Comparison of ENCODE assay signal across 13 cellular contexts in the genomic region with DNA sequence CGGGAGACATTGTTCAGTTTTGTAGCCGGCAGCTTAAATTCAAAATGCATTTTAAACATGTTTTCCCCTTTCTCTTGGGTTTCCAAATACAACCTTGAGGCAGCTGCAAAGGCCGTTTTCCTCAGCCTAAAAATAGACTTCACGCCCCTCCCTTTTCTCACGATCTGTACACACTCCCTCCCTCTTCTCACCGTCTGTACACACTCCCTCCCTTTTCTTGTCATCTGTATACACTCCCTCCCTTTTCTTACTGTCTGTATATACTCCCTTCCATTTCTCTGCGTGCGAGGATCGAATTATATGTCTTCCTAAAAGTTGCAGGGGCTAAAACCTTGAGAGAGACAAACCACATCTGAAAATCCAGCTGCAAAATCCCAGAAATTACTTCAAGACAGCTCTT. TPM values are rescaled to one million over a fixed set of nuclear protein-coding genes. Genes with fewer than 3 reads are reported as not detected.
DNase-seq lines count a peak whose midpoint lies in the region; ATAC-seq lines count a peak whose summit lies in the region.
"Had no signal": no experiment of that assay in that cellular context is flagged by ENCODE, and none has a peak within 500 bp of the region (broad histone marks: within the 10 kb centered on the region; RNA-seq: fewer than 3 reads in every experiment).

No MANE protein-coding gene starts in this region.

- no peaks in the 10 kb centered on the region; a peak in 1 of 22 replicates for H4K20me1 ChIP-seq in BLaER1 treated with 17β-estradiol and CSF1 and Interleukin-3, amounts not matched to agents 10 nM and 100 nM

- H3K36me3 Mint-ChIP-seq in central memory CD8-positive, alpha-beta T cell (ENCODE audit: insufficient read depth) = peaks cover 3% of the 10 kb centered on the region

- H3K27me3 ChIP-seq in BLaER1 treated with 17β-estradiol and CSF1 and Interleukin-3, amounts not matched to agents 10 nM and 100 nM = peaks cover 0 to 46% (median 0%) of the 10 kb centered on the region in 11 experiments; a peak in 6 of 22 replicates
- H3K27me3 ChIP-seq in muscle layer of colon (ENCODE audit: control insufficient read depth in 1 of 2, insufficient read depth in 2 of 2, low read length in 2 of 2) = no peaks in the 10 kb centered on the region

- H3K9me3 Mint-ChIP-seq in central memory CD8-positive, alpha-beta T cell = no peaks in the 10 kb centered on the region

- DNase-seq in MV-4-11 (lab: John Stamatoyannopoulos, UW) (peak; percentile 7), middle frontal gyrus (ENCODE audit: extremely low spot score, low spot score) (no peak), GM03348 (ENCODE audit: low spot score) (no peak), occipital lobe (lab: John Stamatoyannopoulos, UW) (no peak)
- DNase-seq in central memory CD8-positive, alpha-beta T cell (ENCODE audit: low spot score in 2 of 2) = no peak
- DNase-seq: DMS153, GOT3, kidney glomerular epithelial cell had no signal

- H3K36me3 ChIP-seq in BLaER1 treated with 17β-estradiol and CSF1 and Interleukin-3, amounts not matched to agents 10 nM and 100 nM = no peaks in the 10 kb centered on the region
- H3K36me3 ChIP-seq in muscle layer of colon (ENCODE audit: insufficient read depth, low read length) = no peaks in the 10 kb centered on the region

- peak overlapping the region; percentile 12 to 67 (median 28); a peak in 19 of 22 replicates for H3K9ac ChIP-seq in BLaER1 treated with 17β-estradiol and CSF1 and Interleukin-3, amounts not matched to agents 10 nM and 100 nM
- H3K9ac ChIP-seq in muscle layer of colon (ENCODE audit: low read length) = peak overlapping the region; percentile 4

- H3K27me3 Mint-ChIP-seq in central memory CD8-positive, alpha-beta T cell = peaks cover 10% of the 10 kb centered on the region

- no peaks in the 10 kb centered on the region for H3K9me3 ChIP-seq in BLaER1 treated with 17β-estradiol and CSF1 and Interleukin-3, amounts not matched to agents 10 nM and 100 nM (replicated peaks in 1 of 11)
- no peaks in the 10 kb centered on the region for H3K9me3 ChIP-seq in muscle layer of colon (ENCODE audit: low read length)

- H3K4me1 Mint-ChIP-seq in central memory CD8-positive, alpha-beta T cell = peaks cover 41% of the 10 kb centered on the region

- peak overlapping the region; percentile 55 for H3K4me3 Mint-ChIP-seq in central memory CD8-positive, alpha-beta T cell

- peaks cover 51 to 81% (median 80%) of the 10 kb centered on the region in 10 experiments for H3K4me1 ChIP-seq in BLaER1 treated with 17β-estradiol and CSF1 and Interleukin-3, amounts not matched to agents 10 nM and 100 nM
- peaks cover 10% of the 10 kb centered on the region for H3K4me1 ChIP-seq in muscle layer of colon (ENCODE audit: insufficient read depth, low read length)

- peak; percentile 57 for ATAC-seq in central memory CD8-positive, alpha-beta T cell (replicated peaks; ENCODE audit: extremely low read depth, poor library complexity, severe bottlenecking)
- no peak for ATAC-seq in GM21515 (IDR thresholded peaks at IDR 0.05; ENCODE audit: unreplicated experiment)

- H3K4me3 ChIP-seq in BLaER1 treated with 17β-estradiol and CSF1 and Interleukin-3, amounts not matched to agents 10 nM and 100 nM = peak overlapping the region; percentile 2 to 53 (median 31); a peak in 16 of 20 replicates
- H3K4me3 ChIP-seq in muscle layer of colon (ENCODE audit: low read depth in 1 of 2, low read length in 2 of 2) = peak overlapping the region; percentile 23 to 54
- H3K4me3 ChIP-seq: skin epidermis had no signal

- peak overlapping the region in 9 of 11 experiments; percentile 17 to 70 (median 45); a peak in 15 of 22 replicates for H3K27ac ChIP-seq in BLaER1 treated with 17β-estradiol and CSF1 and Interleukin-3, amounts not matched to agents 10 nM and 100 nM
- peak overlapping the region; percentile 19 for H3K27ac ChIP-seq in muscle layer of colon (ENCODE audit: low read depth, low read length)
- H3K27ac ChIP-seq: skin epidermis, VCaP had no signal

- H3K27ac Mint-ChIP-seq in central memory CD8-positive, alpha-beta T cell (ENCODE audit: low read depth) = peak overlapping the region; percentile 0

- H3K4me2 ChIP-seq in BLaER1 treated with 17β-estradiol and CSF1 and Interleukin-3, amounts not matched to agents 10 nM and 100 nM = peak overlapping the region; percentile 73 to 99 (median 87)

RNA-seq across cellular contexts. Expression of gene MUC4, which starts 8.9 kb away (rescaled TPM):
- not detected for total RNA-seq in occipital lobe
